In genomic region chr11:46936138-46937110, GRCh38 we compare ENCODE assay signal across 8 cellular contexts. TPM values are rescaled to one million over a fixed set of nuclear protein-coding genes. Genes with fewer than 3 reads are reported as not detected.
A peak's percentile ranks its signal among the peaks of the same experiment; 100 is the strongest.
DNase-seq lines count a peak whose midpoint lies in the region; ATAC-seq and TF ChIP-seq lines count a peak whose summit lies in the region.

A gene with protein sequence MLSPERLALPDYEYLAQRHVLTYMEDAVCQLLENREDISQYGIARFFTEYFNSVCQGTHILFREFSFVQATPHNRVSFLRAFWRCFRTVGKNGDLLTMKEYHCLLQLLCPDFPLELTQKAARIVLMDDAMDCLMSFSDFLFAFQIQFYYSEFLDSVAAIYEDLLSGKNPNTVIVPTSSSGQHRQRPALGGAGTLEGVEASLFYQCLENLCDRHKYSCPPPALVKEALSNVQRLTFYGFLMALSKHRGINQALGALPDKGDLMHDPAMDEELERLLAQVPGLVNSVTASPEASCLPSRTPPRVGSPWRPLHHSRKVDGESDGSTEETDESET (plus strand): TSS chr11:46936761. CDS start chr11:46936806, 45 bp downstream.

- peak; percentile 87 for ATAC-seq in HG02763 (IDR thresholded peaks at IDR 0.05; ENCODE audit: unreplicated experiment)
- ATAC-seq in T-cell (replicated peaks in 1 of 4): peak; percentile 93 to 98 (median 96)

- peak within 1 kb of the TSS; percentile 45 for H4K91ac ChIP-seq in trophoblast cell (ENCODE audit: low read depth, low read length)

- H3K27ac ChIP-seq in adipose tissue (ENCODE audit: low read depth, low read length): no peak within 1 kb of the TSS
- peak within 1 kb of the TSS; percentile 15 for H3K27ac ChIP-seq in trophoblast cell (ENCODE audit: low read depth, low read length)
- H3K27ac ChIP-seq in tibial nerve: peak within 1 kb of the TSS in 3 of 4 donors; percentile 37 to 67 (median 66)

- peak within 1 kb of the TSS; percentile 77 for H3K9ac ChIP-seq in trophoblast cell (ENCODE audit: low read length)

- no peak within 1 kb of the TSS for H2AK5ac ChIP-seq in trophoblast cell (ENCODE audit: low read length)

- peak within 1 kb of the TSS; percentile 91 to 92 for H3K27ac Mint-ChIP-seq in T-cell

- no peak within 1 kb of the TSS for H2BK5ac ChIP-seq in trophoblast cell (ENCODE audit: low read depth, low read length, poor library complexity)

- H3K4me1 ChIP-seq in trophoblast cell (ENCODE audit: control insufficient read depth in 1 of 2, insufficient read depth in 2 of 2, low read length in 2 of 2) (peaks cover 0 to 2% of the 10 kb centered on the region in 2 experiments), tibial nerve (peaks cover 0 to 15% (median 6%) of the 10 kb centered on the region in 4 donors)

- no peak within 1 kb of the TSS for H3K18ac ChIP-seq in trophoblast cell (ENCODE audit: low read length)

- intact Hi-C loops in cardiac septum (cut with DNase I): no loop called here

- 19 to 21% (median 20%) methylated on average over 41 of the region's 41 CpGs for WGBS in adipose tissue, 3 donors
- WGBS in trophoblast cell (ENCODE audit: extremely low coverage, insufficient coverage, insufficient read length): no CpG with 5 or more reads among the region's 41 CpGs
- WGBS in tibial nerve, 2 donors: 21 to 29% methylated on average over 29 to 41 of the region's 41 CpGs

- H3K4me3 ChIP-seq in trophoblast cell (ENCODE audit: low read depth, low read length): peak within 1 kb of the TSS; percentile 85
- H3K4me3 ChIP-seq in tibial nerve: peak within 1 kb of the TSS; percentile 45 to 69 (median 62)

- H3K79me2 ChIP-seq in trophoblast cell (ENCODE audit: control insufficient read depth, insufficient read depth, low read length, poor library complexity): no peaks in the 10 kb centered on the region

- no peaks in the 10 kb centered on the region for H3K79me1 ChIP-seq in trophoblast cell (ENCODE audit: low read length)

- H3K14ac ChIP-seq in trophoblast cell (ENCODE audit: low read length): no peak within 1 kb of the TSS

- H3K36me3 ChIP-seq in trophoblast cell (ENCODE audit: control insufficient read depth in 1 of 2, insufficient read depth in 2 of 2, low read length in 2 of 2): no peaks in the 10 kb centered on the region
- peaks cover 0 to 13% (median 0%) of the 10 kb centered on the region in 3 donors for H3K36me3 ChIP-seq in tibial nerve

- H3K4me2 ChIP-seq in trophoblast cell (ENCODE audit: low read length): peak within 1 kb of the TSS; percentile 78

- no peak within 1 kb of the TSS for H3K4ac ChIP-seq in trophoblast cell (ENCODE audit: low read depth, low read length)

- no peak within 1 kb of the TSS for H3K23ac ChIP-seq in trophoblast cell (ENCODE audit: low read length)

- H3K27me3 ChIP-seq in trophoblast cell (ENCODE audit: insufficient read depth, low read length) (no peaks in the 10 kb centered on the region), tibial nerve (peaks cover 0 to 4% of the 10 kb centered on the region in 2 donors)

- peak within 1 kb of the TSS; percentile 88 for H4K8ac ChIP-seq in trophoblast cell (ENCODE audit: low read depth, low read length)

- TF ChIP-seq EP300 in tibial nerve (IDR thresholded peaks at IDR 0.05): peak in 1 of 2 donors; percentile 72

- peak in 1 of 5 experiments; percentile 28 for TF ChIP-seq CTCF in tibial nerve (IDR thresholded peaks at IDR 0.05)

- H3K36me3 Mint-ChIP-seq in T-cell: peaks cover 6% of the 10 kb centered on the region

- TF ChIP-seq POLR2A in GM10847 (IDR thresholded peaks at IDR 0.05; ENCODE audit: extremely low read depth, insufficient read length) (peak; percentile 25), tibial nerve (IDR thresholded peaks at IDR 0.05) (no peak)

- peaks cover 18 to 21% (median 18%) of the 10 kb centered on the region in 3 donors for H3K4me1 Mint-ChIP-seq in T-cell

- DNase-seq in NCI-H1436 (lab: John Stamatoyannopoulos, UW) (peak; percentile 92), T-cell (peak; percentile 82 to 95 (median 90)), cardiac septum (ENCODE audit: low spot score) (peak; percentile 92), trophoblast cell (peak; percentile 90 to 97), tibial nerve (ENCODE audit: low spot score in 2 of 2) (peak; percentile 90 to 91)

- no peak within 1 kb of the TSS for H2BK12ac ChIP-seq in trophoblast cell (ENCODE audit: low read length)

- peak within 1 kb of the TSS; percentile 49 for H4K12ac ChIP-seq in trophoblast cell (ENCODE audit: low read depth, low read length)

- CTCF ChIA-PET in T-cell (lab: Charles Lee): interaction anchor here (0.7 to 0.8 kb wide), 2 partner anchors 279 to 312 kb away, joined by 3 read pairs; partner anchors contain the start of genes ACP2 (in 1 of the 2) and DDB2 (in 1 of the 2)

- peak within 1 kb of the TSS; percentile 82 to 94 (median 94) for H3K4me3 Mint-ChIP-seq in T-cell

- peak within 1 kb of the TSS; percentile 90 for H2AFZ ChIP-seq in trophoblast cell (ENCODE audit: insufficient read depth, low read length, poor library complexity)

- H3K27me3 Mint-ChIP-seq in T-cell: peaks cover 5 to 9% of the 10 kb centered on the region in 2 donors

- H3K9me3 ChIP-seq in trophoblast cell (ENCODE audit: insufficient read depth, low read depth, low read length) (no peaks in the 10 kb centered on the region), tibial nerve (no peaks in the 10 kb centered on the region)

- POLR2A ChIA-PET in T-cell (lab: Charles Lee): interaction anchor here in 1 of 2 donors (0.6 kb wide), 1 partner anchor 147 kb away, joined by 8 read pairs; no protein-coding TSS in a partner anchor

- H2BK120ac ChIP-seq in trophoblast cell (ENCODE audit: insufficient read depth, low read length, poor library complexity): no peak within 1 kb of the TSS

- H3K9me3 Mint-ChIP-seq in T-cell: no peaks in the 10 kb centered on the region

RNA-seq across cellular contexts. Expression of the gene that starts here (rescaled TPM):
- total RNA-seq in T-cell (10 to 100 TPM; 13.3 to 16.9 (median 15.0) TPM), cardiac septum (13.2 TPM), tibial nerve (10 to 100 TPM; 35.3 to 51.9 (median 39.7) TPM)
- polyA plus RNA-seq in adipose tissue: 10 to 100 TPM; 10.2 to 26.9 (median 12.0) TPM
- polyA plus RNA-seq in trophoblast cell (2013): 19.5 and 19.8 TPM in 2 replicates
